26 cellular contexts compared by ENCODE assay signal in genomic region chr13:38334845-38335244, GRCh38.
"Had no signal": no experiment of that assay in that cellular context is flagged by ENCODE, and none has a peak within 500 bp of the region (broad histone marks: within the 10 kb centered on the region; RNA-seq: fewer than 3 reads in every experiment).

No MANE protein-coding gene starts in this region.

- H3K4me1 Mint-ChIP-seq: naive thymus-derived CD8-positive, alpha-beta T cell; stimulated activated effector memory CD8-positive, alpha-beta T cell treated with anti-CD3 and anti-CD28 coated beads, Interleukin-12 subunit alpha, Interleukin-12 subunit beta, amount 100 ng/mL, for 72 hours had no signal

- H3K9me3 Mint-ChIP-seq: effector memory CD8-positive, alpha-beta T cell; naive thymus-derived CD8-positive, alpha-beta T cell; stimulated activated effector memory CD8-positive, alpha-beta T cell treated with anti-CD3 and anti-CD28 coated beads, Interleukin-12 subunit alpha, Interleukin-12 subunit beta, amount 100 ng/mL, for 72 hours; type B pancreatic cell had no signal

- H3K27ac Mint-ChIP-seq: effector memory CD8-positive, alpha-beta T cell; naive thymus-derived CD8-positive, alpha-beta T cell; progenitor cell of endocrine pancreas; stimulated activated effector memory CD8-positive, alpha-beta T cell treated with anti-CD3 and anti-CD28 coated beads, Interleukin-12 subunit alpha, Interleukin-12 subunit beta, amount 100 ng/mL, for 72 hours; type B pancreatic cell had no signal

- DNase-seq: cortex of kidney; effector memory CD8-positive, alpha-beta T cell; erythroblast; esophagus squamous epithelium; foreskin melanocyte; glutamatergic neuron; heart right ventricle; hippocampal formation; left colon; left ventricle myocardium superior; lower lobe of right lung; naive thymus-derived CD8-positive, alpha-beta T cell; stimulated activated CD4-positive, alpha-beta T cell treated with anti-CD3 and anti-CD28 coated beads, Interleukin-12 subunit alpha, Interleukin-12 subunit beta, amount 100 ng/mL, for 4 hours; stimulated activated CD4-positive, alpha-beta T cell treated with anti-CD3 and anti-CD28 coated beads, Interleukin-2, amount 100 ng/mL, for 24 hours; stimulated activated CD4-positive, alpha-beta T cell treated with anti-CD3 and anti-CD28 coated beads, Interleukin-4, amount 100 ng/mL, for 24 hours; stimulated activated naive CD4-positive, alpha-beta T cell treated with Interleukin-2 at 50 U/mL for 16 hours; substantia nigra; testis; tibial artery had no signal

- H3K36me3 ChIP-seq: esophagus squamous epithelium, heart right ventricle, lower lobe of right lung, right atrium auricular region, tibial artery had no signal

- H3K4me3 Mint-ChIP-seq: effector memory CD8-positive, alpha-beta T cell; naive thymus-derived CD8-positive, alpha-beta T cell; stimulated activated effector memory CD8-positive, alpha-beta T cell treated with anti-CD3 and anti-CD28 coated beads, Interleukin-12 subunit alpha, Interleukin-12 subunit beta, amount 100 ng/mL, for 72 hours; type B pancreatic cell had no signal

- H3K4me1 ChIP-seq: esophagus squamous epithelium, heart right ventricle, lower lobe of right lung, parathyroid adenoma, right atrium auricular region, testis had no signal

- H3K36me3 Mint-ChIP-seq: naive thymus-derived CD8-positive, alpha-beta T cell; stimulated activated effector memory CD8-positive, alpha-beta T cell treated with anti-CD3 and anti-CD28 coated beads, Interleukin-12 subunit alpha, Interleukin-12 subunit beta, amount 100 ng/mL, for 72 hours; type B pancreatic cell had no signal

- ATAC-seq: effector memory CD8-positive, alpha-beta T cell; heart right ventricle; left colon; left ventricle myocardium superior; lower lobe of right lung; naive thymus-derived CD8-positive, alpha-beta T cell; sciatic nerve; stimulated activated effector memory CD8-positive, alpha-beta T cell treated with anti-CD3 and anti-CD28 coated beads, Interleukin-12 subunit alpha, Interleukin-12 subunit beta, amount 100 ng/mL, for 72 hours had no signal

- H3K9ac ChIP-seq: parathyroid adenoma had no signal

- H2AFZ ChIP-seq: parathyroid adenoma had no signal

- H3K9me3 ChIP-seq: esophagus squamous epithelium, heart right ventricle, lower lobe of right lung, right atrium auricular region, testis, tibial artery had no signal

- H3K27me3 ChIP-seq: esophagus squamous epithelium, heart right ventricle, right atrium auricular region, testis, tibial artery had no signal

- H3K27ac ChIP-seq: esophagus squamous epithelium, heart right ventricle, lower lobe of right lung, parathyroid adenoma, right atrium auricular region, testis, tibial artery had no signal

- H3K79me2 ChIP-seq: parathyroid adenoma had no signal

- H3K27me3 Mint-ChIP-seq: effector memory CD8-positive, alpha-beta T cell; progenitor cell of endocrine pancreas; type B pancreatic cell had no signal

- H3K4me3 ChIP-seq: esophagus squamous epithelium, heart right ventricle, lower lobe of right lung, right atrium auricular region, smooth muscle cell, testis, tibial artery had no signal

- H3K4me2 ChIP-seq: smooth muscle cell had no signal
